In the genomic region with DNA sequence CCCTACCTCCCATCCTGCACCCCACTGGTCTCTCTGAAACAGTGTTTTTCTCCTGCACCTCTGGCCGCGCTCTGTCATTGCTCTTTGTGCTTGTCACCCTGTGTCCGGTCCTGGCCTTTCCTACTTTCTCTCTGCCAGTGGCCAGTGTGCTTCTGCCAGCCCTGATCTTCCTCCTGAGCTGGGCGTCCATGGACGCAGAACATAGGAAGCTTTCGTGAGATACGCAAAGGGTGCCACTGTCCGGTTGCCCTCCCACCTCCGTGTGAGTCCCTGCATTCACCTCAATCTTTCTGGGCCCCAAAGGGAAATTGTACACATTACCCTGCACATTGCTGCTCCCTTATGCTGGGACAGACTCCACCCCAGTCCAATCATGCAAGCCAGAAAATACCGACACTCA, we compare ENCODE assay signal across 27 cellular contexts.
"Had no signal": no experiment of that assay in that cellular context is flagged by ENCODE, and none has a peak within 500 bp of the region (broad histone marks: within the 10 kb centered on the region; RNA-seq: fewer than 3 reads in every experiment).

No MANE protein-coding gene starts in this region.

- H3K4me3 ChIP-seq: ascending aorta, breast epithelium, cardiac muscle cell, esophagus squamous epithelium, gastroesophageal sphincter had no signal

- H3K27me3 ChIP-seq: ascending aorta, breast epithelium had no signal

- ATAC-seq: activated naive CD4-positive, alpha-beta T cell treated with anti-CD3 and anti-CD28 coated beads, Interleukin-2, amount 50 U/mL, for 72 hours; activated T-cell treated with anti-CD3 and anti-CD28 coated beads, Interleukin-2, amount 50 U/mL, for 72 hours; effector memory CD8-positive, alpha-beta T cell; gastroesophageal sphincter; WTC11 had no signal

- H3K9me3 ChIP-seq: ascending aorta, esophagus squamous epithelium, gastroesophageal sphincter had no signal

- DNase-seq: activated CD4-positive, alpha-beta memory T cell treated with anti-CD3 and anti-CD28 coated beads, Interleukin-2, amount 10 ng/mL, durations not matched to agents 7 days and 5 days; activated CD4-positive, alpha-beta T cell treated with anti-CD3 and anti-CD28 coated beads for 1 hour; activated CD4-positive, alpha-beta T cell treated with anti-CD3 and anti-CD28 coated beads for 4 hours; activated CD4-positive, alpha-beta T cell treated with anti-CD3 and anti-CD28 coated beads, Interleukin-2, amount 10 ng/mL, durations not matched to agents 7 days and 5 days; activated CD4-positive, alpha-beta T cell treated with anti-CD3 and anti-CD28 coated beads, Interleukin-2, amount 50 U/mL, for 4 hours; activated CD8-positive, alpha-beta memory T cell treated with anti-CD3 and anti-CD28 coated beads, Interleukin-2, amount 50 U/mL, for 48 hours; activated gamma-delta T cell; activated naive CD4-positive, alpha-beta T cell; activated naive CD4-positive, alpha-beta T cell treated with anti-CD3 and anti-CD28 coated beads, Interleukin-2, amount 10 ng/mL, durations not matched to agents 7 days and 5 days; activated naive CD8-positive, alpha-beta T cell treated with anti-CD3 and anti-CD28 coated beads, Interleukin-2, amount 10 ng/mL, durations not matched to agents 7 days and 5 days; activated T-cell treated with anti-CD3 and anti-CD28 coated beads for 4 hours; activated T-cell treated with anti-CD3 and anti-CD28 coated beads, Interleukin-2, amount 50 U/mL, for 24 hours; activated T-cell treated with anti-CD3 and anti-CD28 coated beads, Interleukin-2, amount 50 U/mL, for 72 hours; cortex of kidney; dermis blood vessel endothelial cell; effector CD4-positive, alpha-beta T cell; effector memory CD8-positive, alpha-beta T cell; esophagus squamous epithelium; foreskin melanocyte; T-helper 2 cell had no signal

- H3K36me3 ChIP-seq: ascending aorta, breast epithelium, cardiac muscle cell, esophagus squamous epithelium, gastroesophageal sphincter had no signal

- H3K4me1 ChIP-seq: ascending aorta, breast epithelium, esophagus squamous epithelium, gastroesophageal sphincter had no signal

- H3K27ac ChIP-seq: ascending aorta, breast epithelium, cardiac muscle cell, epithelial cell of prostate, esophagus squamous epithelium, gastroesophageal sphincter had no signal
